In genomic region chr12:26011099-26011498, GRCh38 we compare ENCODE assay signal across 11 cellular contexts. TPM values are rescaled to one million over a fixed set of nuclear protein-coding genes. Genes with fewer than 3 reads are reported as not detected.
DNase-seq lines count a peak whose midpoint lies in the region; ATAC-seq and TF ChIP-seq lines count a peak whose summit lies in the region.
"Had no signal": no experiment of that assay in that cellular context is flagged by ENCODE, and none has a peak within 500 bp of the region (broad histone marks: within the 10 kb centered on the region; RNA-seq: fewer than 3 reads in every experiment).

No MANE protein-coding gene starts in this region.

- H3K9me2 ChIP-seq in GM23248 (ENCODE audit: insufficient read depth): no peaks in the 10 kb centered on the region

- peaks cover 97% of the 10 kb centered on the region for H3K79me2 ChIP-seq in GM23248 (ENCODE audit: insufficient read depth)
- peaks cover 80% of the 10 kb centered on the region for H3K79me2 ChIP-seq in mammary epithelial cell (ENCODE audit: insufficient read depth, low read length)

- H3K9me3 Mint-ChIP-seq in naive thymus-derived CD8-positive, alpha-beta T cell: no peaks in the 10 kb centered on the region

- H3K9me3 ChIP-seq in GM23248 (ENCODE audit: low read depth) (no peaks in the 10 kb centered on the region), mammary epithelial cell (replicated peaks; ENCODE audit: insufficient read depth, low read length) (no peaks in the 10 kb centered on the region)

- intact Hi-C loops in mammary epithelial cell (cut with micrococcal nuclease): no loop called here
- intact Hi-C loops in left ventricle myocardium superior (cut with micrococcal nuclease): no loop called here

- no peak overlapping the region for H2AFZ ChIP-seq in GM23248
- H2AFZ ChIP-seq in mammary epithelial cell (ENCODE audit: low read depth, low read length): no peak overlapping the region

- H3K4me3 Mint-ChIP-seq in naive thymus-derived CD8-positive, alpha-beta T cell: no peak overlapping the region

- H4K20me1 ChIP-seq in GM23248 (ENCODE audit: insufficient read depth): no peaks in the 10 kb centered on the region
- no peaks in the 10 kb centered on the region for H4K20me1 ChIP-seq in mammary epithelial cell (ENCODE audit: insufficient read depth, low read length)

- CTCF ChIA-PET in mammary epithelial cell (lab: Charles Lee; ENCODE audit: low non-redundant PET): no interaction called here

- no peak for TF ChIP-seq CTCF in mammary epithelial cell (conservative IDR thresholded peaks at IDR 0.05 in 1 of 2, IDR thresholded peaks at IDR 0.05 in 1 of 2; ENCODE audit: extremely low read depth in 1 of 2, insufficient read depth in 1 of 2, low read depth in 1 of 2, low read length in 2 of 2)

- H3K36me3 ChIP-seq in GM23248 (ENCODE audit: low read depth): no peaks in the 10 kb centered on the region
- H3K36me3 ChIP-seq in mammary epithelial cell (ENCODE audit: insufficient read depth, low read length): no peaks in the 10 kb centered on the region

- no peaks in the 10 kb centered on the region for H3K4me1 Mint-ChIP-seq in naive thymus-derived CD8-positive, alpha-beta T cell

- peak overlapping the region; percentile 64 for H3K9ac ChIP-seq in GM23248
- H3K9ac ChIP-seq in mammary epithelial cell (ENCODE audit: insufficient read depth, low read length): peak overlapping the region; percentile 10

- dilution Hi-C loops in mammary epithelial cell (cut with HindIII; ENCODE audit: low sequenced_read_pairs): no loop called here

- peak; percentile 95 for ATAC-seq in left ventricle myocardium superior
- no peak for ATAC-seq in naive thymus-derived CD8-positive, alpha-beta T cell

- H3K27ac ChIP-seq in GM23248 (peak overlapping the region; percentile 87), mammary epithelial cell (ENCODE audit: insufficient read depth, low read depth, low read length) (peak overlapping the region; percentile 38)

- H3K4me1 ChIP-seq in GM23248 (ENCODE audit: insufficient read depth) (peaks cover 45% of the 10 kb centered on the region), mammary epithelial cell (ENCODE audit: insufficient read depth, low read length) (peaks cover 20% of the 10 kb centered on the region)

- H3F3A ChIP-seq in GM23248 (ENCODE audit: insufficient read depth): peaks cover 49% of the 10 kb centered on the region

- H3K27me3 Mint-ChIP-seq in naive thymus-derived CD8-positive, alpha-beta T cell: peaks cover 0 to 6% (median 0%) of the 10 kb centered on the region in 5 donors

- in situ Hi-C loops in GM23248 (cut with MboI) (loop anchor here (25.0 kb wide), 1 partner anchor 574 kb away; no protein-coding TSS in a partner anchor), mammary epithelial cell (cut with MboI; ENCODE audit: low sequenced_read_pairs in 2 of 2) (no loop called here)

- POLR2A ChIA-PET in naive thymus-derived CD8-positive, alpha-beta T cell (lab: Charles Lee): no interaction called here

- no peaks in the 10 kb centered on the region for H3K36me3 Mint-ChIP-seq in naive thymus-derived CD8-positive, alpha-beta T cell

- no peak overlapping the region for H3K27ac Mint-ChIP-seq in naive thymus-derived CD8-positive, alpha-beta T cell

- H3K4me3 ChIP-seq in GM23248 (peak overlapping the region; percentile 11), mammary epithelial cell (replicated peaks in 1 of 3; ENCODE audit: insufficient read depth in 1 of 3, low read depth in 2 of 3, low read length in 3 of 3) (no peak overlapping the region), skeletal muscle cell (ENCODE audit: low read depth, low read length) (no peak overlapping the region)

- H3K27me3 ChIP-seq in GM23248 (replicated peaks; ENCODE audit: insufficient read depth): no peaks in the 10 kb centered on the region
- no peaks in the 10 kb centered on the region for H3K27me3 ChIP-seq in mammary epithelial cell (ENCODE audit: insufficient read depth, low read length)

- H3K4me2 ChIP-seq in GM23248 (ENCODE audit: unreplicated experiment) (peak overlapping the region; percentile 58), mammary epithelial cell (ENCODE audit: insufficient read depth, low read depth, low read length) (no peak overlapping the region)

- BruUV-seq in mammary epithelial cell (replicated peaks; lab: Mats Ljungman, UMichigan): no TSS peak

- 3% methylated on average over 2 of the region's 2 CpGs for WGBS in GM23248 (ENCODE audit: low coverage in 1 of 2, low lambda C conversion rate in 2 of 2, missing lambda C conversion rate in 2 of 2), 2 experiments
- 57% methylated on average over 2 of the region's 2 CpGs for WGBS in mammary epithelial cell (ENCODE audit: low coverage, missing lambda C conversion rate)

- peak; percentile 89 for DNase-seq in GM23248
- peak; percentile 34 for DNase-seq in mammary epithelial cell
- DNase-seq in left ventricle myocardium superior: no peak
- DNase-seq in skeletal muscle cell (ENCODE audit: low read depth): peak; percentile 65
- DNase-seq in T1000 (lab: John Stamatoyannopoulos, UW): no peak
- no peak for DNase-seq in SW480 (ENCODE audit: low spot score)
- no peak for DNase-seq in naive thymus-derived CD8-positive, alpha-beta T cell
- no peak for DNase-seq in NCI-H1417 treated with DMSO at 0.1 percent for 48 hours (lab: John Stamatoyannopoulos, UW)
- DNase-seq: Calu3; central memory CD4-positive, alpha-beta T cell; T-helper 1 cell had no signal

RNA-seq across cellular contexts. Expression of gene RASSF8, which starts 52.6 kb away (rescaled TPM):
- total RNA-seq in GM23248 (2014; rRNA removed; shearing (Covaris generic)): 80.1 and 108 TPM in 2 replicates
- polyA plus RNA-seq in GM23248 (2016; fragmentation: Nextera tagmentation; extraction: Ambion mirVana) (11.2 and 13.6 TPM in 2 replicates), mammary epithelial cell (12.2 TPM)
- total RNA-seq in mammary epithelial cell (10 to 100 TPM; 31.3 to 35.3 TPM), left ventricle myocardium superior (22.9 TPM)
- polyA minus RNA-seq in mammary epithelial cell: 46.8 TPM
- total RNA-seq in naive thymus-derived CD8-positive, alpha-beta T cell: not detected
- not detected for polyA plus RNA-seq in naive thymus-derived CD8-positive, alpha-beta T cell

Comparison
In these comparisons a context has a peak if more than half of its experiments do, and no peak if none do; other contexts are left out.
1. DNase-seq: peak in GM23248 (single experiment), mammary epithelial cell (single experiment) and skeletal muscle cell (single experiment); none in left ventricle myocardium superior (single experiment), T1000 (single experiment), SW480 (single experiment), naive thymus-derived CD8-positive, alpha-beta T cell (0 of 10) and NCI-H1417 treated with DMSO at 0.1 percent for 48 hours (single experiment).
2. RNA of gene RASSF8, which starts 52.6 kb away (total RNA-seq): 80.1 to 108 TPM in GM23248, 31.3 to 35.3 TPM in mammary epithelial cell and 22.9 TPM in left ventricle myocardium superior (single experiment); not detected in naive thymus-derived CD8-positive, alpha-beta T cell; every median in the first group is over 10 times any median in the second.